In genomic region chr9:2159521-2160417, GRCh38 we compare ENCODE assay signal across 8 cellular contexts.
DNase-seq lines count a peak whose midpoint lies in the region; ATAC-seq and TF ChIP-seq lines count a peak whose summit lies in the region.

No MANE protein-coding gene starts in this region.

- no peak overlapping the region for H2BK5ac ChIP-seq in mesendoderm (ENCODE audit: low read length)

- H2BK120ac ChIP-seq in mesendoderm (ENCODE audit: low read depth, low read length): peak overlapping the region; percentile 67

- CTCF ChIA-PET in CD8-positive, alpha-beta T cell (lab: Charles Lee): interaction anchor here (0.7 kb wide), 1 partner anchor 11 kb away, joined by 3 read pairs; no protein-coding TSS in a partner anchor

- peak overlapping the region; percentile 38 for H3K4me3 Mint-ChIP-seq in CD8-positive, alpha-beta T cell

- no peak overlapping the region for H2AK5ac ChIP-seq in mesendoderm (ENCODE audit: low read length)

- peak overlapping the region; percentile 0 for H3K56ac ChIP-seq in mesendoderm (ENCODE audit: low read length)

- H3K27me3 ChIP-seq in CD8-positive, alpha-beta T cell (ENCODE audit: insufficient read depth, low read length): no peaks in the 10 kb centered on the region
- H3K27me3 ChIP-seq in mesendoderm (ENCODE audit: insufficient read depth, low read length, poor library complexity): no peaks in the 10 kb centered on the region
- H3K27me3 ChIP-seq in upper lobe of right lung: no peaks in the 10 kb centered on the region

- H3K9me3 Mint-ChIP-seq in CD8-positive, alpha-beta T cell: no peaks in the 10 kb centered on the region

- H3K36me3 Mint-ChIP-seq in CD8-positive, alpha-beta T cell: peaks cover 34% of the 10 kb centered on the region

- H3K4me1 Mint-ChIP-seq in CD8-positive, alpha-beta T cell (ENCODE audit: low read depth): peaks cover 74% of the 10 kb centered on the region

- no peak for DNase-seq in CD8-positive, alpha-beta T cell
- DNase-seq in NCI-H2227 (lab: John Stamatoyannopoulos, UW; ENCODE audit: unreplicated experiment): peak; percentile 36
- peak in 27 of 61 donors; percentile 3 to 56 (median 19) for DNase-seq in caudate nucleus (lab: John Stamatoyannopoulos, UW)
- peak; percentile 67 for DNase-seq in mesendoderm
- DNase-seq in upper lobe of right lung: no peak
- no peak for DNase-seq in NCI-H2171 treated with DMSO at 0.1 percent for 48 hours (lab: John Stamatoyannopoulos, UW)
- DNase-seq in SIG-M5 treated with dmso at 0.1 percent for 504 hours (lab: John Stamatoyannopoulos, UW; ENCODE audit: unreplicated experiment): no peak
- no peak for DNase-seq in central memory CD4-positive, alpha-beta T cell

- H3K4ac ChIP-seq in mesendoderm (ENCODE audit: low read depth, low read length): peak overlapping the region; percentile 36

- H3K27me3 Mint-ChIP-seq in CD8-positive, alpha-beta T cell (ENCODE audit: low read depth): no peaks in the 10 kb centered on the region

- peaks cover 31% of the 10 kb centered on the region for H3K4me1 ChIP-seq in CD8-positive, alpha-beta T cell (ENCODE audit: insufficient read depth, low read length)
- peaks cover 9% of the 10 kb centered on the region for H3K4me1 ChIP-seq in mesendoderm (ENCODE audit: control insufficient read depth, low read depth, low read length)
- H3K4me1 ChIP-seq in upper lobe of right lung: peaks cover 26% of the 10 kb centered on the region

- H3K27ac Mint-ChIP-seq in CD8-positive, alpha-beta T cell: peak overlapping the region; percentile 67

- H3K36me3 ChIP-seq in CD8-positive, alpha-beta T cell (ENCODE audit: insufficient read depth, low read length): peaks cover 10% of the 10 kb centered on the region
- H3K36me3 ChIP-seq in mesendoderm (ENCODE audit: control insufficient read depth, insufficient read depth, low read length): no peaks in the 10 kb centered on the region
- H3K36me3 ChIP-seq in upper lobe of right lung: peaks cover 13% of the 10 kb centered on the region

- intact Hi-C loops in CD8-positive, alpha-beta T cell (cut with DNase I, micrococcal nuclease): loop anchor here in 1 of 2 experiments (5.0 kb wide), 2 partner anchors 137 to 683 kb away; partner anchors contain the start of gene PUM3
- intact Hi-C loops in upper lobe of right lung (cut with DNase I): no loop called here

- peak overlapping the region; percentile 96 for H3K18ac ChIP-seq in mesendoderm (ENCODE audit: low read length)

- H3K23ac ChIP-seq in mesendoderm (ENCODE audit: low read length): no peak overlapping the region

- no peak overlapping the region for H3K4me2 ChIP-seq in mesendoderm (ENCODE audit: low read length)

- no peaks in the 10 kb centered on the region for H3K79me2 ChIP-seq in mesendoderm (ENCODE audit: control insufficient read depth, insufficient read depth, low read length)

- TF ChIP-seq CTCF in CD8-positive, alpha-beta T cell (IDR thresholded peaks at IDR 0.05): no peak
- TF ChIP-seq CTCF in upper lobe of right lung (IDR thresholded peaks at IDR 0.05): no peak

- ATAC-seq in CD8-positive, alpha-beta T cell: no peak
- no peak for ATAC-seq in upper lobe of right lung

- no peaks in the 10 kb centered on the region for H3K79me1 ChIP-seq in mesendoderm (ENCODE audit: low read length)

- WGBS in mesendoderm (ENCODE audit: extremely low coverage, insufficient coverage, low lambda C conversion rate): no CpG with 5 or more reads among the region's 13 CpGs

- H3K9ac ChIP-seq in mesendoderm (ENCODE audit: low read length): no peak overlapping the region

- H3K9me3 ChIP-seq in CD8-positive, alpha-beta T cell (ENCODE audit: low read length): no peaks in the 10 kb centered on the region
- no peaks in the 10 kb centered on the region for H3K9me3 ChIP-seq in upper lobe of right lung

- POLR2A ChIA-PET in CD8-positive, alpha-beta T cell (lab: Charles Lee): interaction anchor here (1.0 to 1.6 kb wide), 2 partner anchors 10 to 12 kb away, joined by 3 read pairs; no protein-coding TSS in a partner anchor

- H2BK15ac ChIP-seq in mesendoderm (replicated peaks; ENCODE audit: low read depth): no peak overlapping the region

- H4K5ac ChIP-seq in mesendoderm (ENCODE audit: low read length): no peak overlapping the region

- no peak overlapping the region for H3K4me3 ChIP-seq in CD8-positive, alpha-beta T cell (ENCODE audit: low read depth, low read length)
- H3K4me3 ChIP-seq in mesendoderm (ENCODE audit: low read length) (no peak overlapping the region), upper lobe of right lung (peak overlapping the region; percentile 48)

- no peak overlapping the region for H3K27ac ChIP-seq in CD8-positive, alpha-beta T cell (ENCODE audit: low read depth, low read length)
- H3K27ac ChIP-seq in caudate nucleus (ENCODE audit: low read depth, low read length) (peak overlapping the region; percentile 78), mesendoderm (ENCODE audit: low read depth, low read length) (no peak overlapping the region), upper lobe of right lung (peak overlapping the region; percentile 79)

- peak overlapping the region; percentile 76 for H4K8ac ChIP-seq in mesendoderm (ENCODE audit: low read depth, low read length)

Comparison
In these comparisons a context has a peak if more than half of its experiments do, and no peak if none do; other contexts are left out.
1. DNase-seq: peak in NCI-H2227 (single experiment) and mesendoderm (single experiment); none in CD8-positive, alpha-beta T cell (0 of 7), upper lobe of right lung (single experiment), NCI-H2171 treated with DMSO at 0.1 percent for 48 hours (single experiment), SIG-M5 treated with dmso at 0.1 percent for 504 hours (single experiment) and central memory CD4-positive, alpha-beta T cell (single experiment).
2. H3K27ac ChIP-seq: peak in caudate nucleus (single experiment) and upper lobe of right lung (single experiment); none in CD8-positive, alpha-beta T cell (single experiment) and mesendoderm (single experiment).